In genomic region chr6:94254689-94255088, GRCh38 we compare ENCODE assay signal across 11 cellular contexts.
DNase-seq lines count a peak whose midpoint lies in the region; ATAC-seq and TF ChIP-seq lines count a peak whose summit lies in the region.
"Had no signal": no experiment of that assay in that cellular context is flagged by ENCODE, and none has a peak within 500 bp of the region (broad histone marks: within the 10 kb centered on the region; RNA-seq: fewer than 3 reads in every experiment).

No MANE protein-coding gene starts in this region.

- in situ Hi-C loops in G401 (cut with HindIII; ENCODE audit: low sequenced_read_pairs): no loop called here

- TF ChIP-seq CTCF in brain (conservative IDR thresholded peaks at IDR 0.05) (peak; percentile 50 to 65), mucosa of descending colon (IDR thresholded peaks at IDR 0.05) (no peak)

- H3K4me1 ChIP-seq in mucosa of descending colon (ENCODE audit: low read depth): no peaks in the 10 kb centered on the region

- H3K27ac Mint-ChIP-seq in brain: no peak overlapping the region
- H3K27ac Mint-ChIP-seq in activated T-cell treated with anti-CD3 and anti-CD28 coated beads, Interleukin-2, amount 50 U/mL, for 24 hours: no peak overlapping the region
- H3K27ac Mint-ChIP-seq: naive thymus-derived CD8-positive, alpha-beta T cell; stimulated activated naive B cell treated with anti-CD40 and anti-IgM and Interleukin-4, amounts not matched to agents 10 μg/mL and 1 μg/mL and 100 μg/mL, for 72 hours had no signal

- no peaks in the 10 kb centered on the region for H3K36me3 Mint-ChIP-seq in brain
- H3K36me3 Mint-ChIP-seq in activated T-cell treated with anti-CD3 and anti-CD28 coated beads, Interleukin-2, amount 50 U/mL, for 24 hours (ENCODE audit: low read depth): no peaks in the 10 kb centered on the region
- H3K36me3 Mint-ChIP-seq: naive thymus-derived CD8-positive, alpha-beta T cell; stimulated activated naive B cell treated with anti-CD40 and anti-IgM and Interleukin-4, amounts not matched to agents 10 μg/mL and 1 μg/mL and 100 μg/mL, for 72 hours had no signal

- no peak overlapping the region for H3K4me3 Mint-ChIP-seq in brain
- H3K4me3 Mint-ChIP-seq in activated T-cell treated with anti-CD3 and anti-CD28 coated beads, Interleukin-2, amount 50 U/mL, for 24 hours: no peak overlapping the region
- H3K4me3 Mint-ChIP-seq: naive thymus-derived CD8-positive, alpha-beta T cell; stimulated activated naive B cell treated with anti-CD40 and anti-IgM and Interleukin-4, amounts not matched to agents 10 μg/mL and 1 μg/mL and 100 μg/mL, for 72 hours had no signal

- DNase-seq in G401 (ENCODE audit: low spot score): peak; percentile 19
- DNase-seq in NCI-H2081 (lab: John Stamatoyannopoulos, UW): peak; percentile 6 to 61
- DNase-seq in mucosa of descending colon: no peak
- DNase-seq in activated effector memory CD4-positive, alpha-beta T cell treated with Interleukin-2 at 50 U/mL for 16 hours: no peak
- DNase-seq in activated T-cell treated with anti-CD3 and anti-CD28 coated beads, Interleukin-2, amount 50 U/mL, for 24 hours: no peak
- DNase-seq: erythroblast; naive thymus-derived CD8-positive, alpha-beta T cell; stimulated activated naive B cell treated with anti-CD40 and anti-IgM and Interleukin-4, amounts not matched to agents 10 μg/mL and 1 μg/mL and 100 μg/mL, for 72 hours had no signal

- H3K4me3 ChIP-seq in mucosa of descending colon: no peak overlapping the region

- no peaks in the 10 kb centered on the region for H3K36me3 ChIP-seq in mucosa of descending colon (ENCODE audit: low read depth)

- H3K27me3 Mint-ChIP-seq in brain: no peaks in the 10 kb centered on the region
- H3K27me3 Mint-ChIP-seq in activated T-cell treated with anti-CD3 and anti-CD28 coated beads, Interleukin-2, amount 50 U/mL, for 24 hours: no peaks in the 10 kb centered on the region
- H3K27me3 Mint-ChIP-seq: naive thymus-derived CD8-positive, alpha-beta T cell; stimulated activated naive B cell treated with anti-CD40 and anti-IgM and Interleukin-4, amounts not matched to agents 10 μg/mL and 1 μg/mL and 100 μg/mL, for 72 hours had no signal

- ATAC-seq in mucosa of descending colon (peak; percentile 38), GM18502 (IDR thresholded peaks at IDR 0.05; ENCODE audit: poor library complexity, unreplicated experiment) (no peak), HG03442 (IDR thresholded peaks at IDR 0.05; ENCODE audit: unreplicated experiment) (no peak)
- ATAC-seq: naive thymus-derived CD8-positive, alpha-beta T cell; stimulated activated naive B cell treated with anti-CD40 and anti-IgM and Interleukin-4, amounts not matched to agents 10 μg/mL and 1 μg/mL and 100 μg/mL, for 72 hours had no signal

- H3K9me3 Mint-ChIP-seq in brain: peaks cover 0 to 6% (median 0%) of the 10 kb centered on the region in 5 experiments
- peaks cover 6% of the 10 kb centered on the region for H3K9me3 Mint-ChIP-seq in activated T-cell treated with anti-CD3 and anti-CD28 coated beads, Interleukin-2, amount 50 U/mL, for 24 hours
- H3K9me3 Mint-ChIP-seq: stimulated activated naive B cell treated with anti-CD40 and anti-IgM and Interleukin-4, amounts not matched to agents 10 μg/mL and 1 μg/mL and 100 μg/mL, for 72 hours had no signal

- no peaks in the 10 kb centered on the region for H3K9me3 ChIP-seq in mucosa of descending colon

- intact Hi-C loops in mucosa of descending colon (cut with DNase I, micrococcal nuclease): no loop called here

- H3K4me1 Mint-ChIP-seq in brain: peaks cover 9% of the 10 kb centered on the region
- H3K4me1 Mint-ChIP-seq in activated T-cell treated with anti-CD3 and anti-CD28 coated beads, Interleukin-2, amount 50 U/mL, for 24 hours (ENCODE audit: low read depth): no peaks in the 10 kb centered on the region
- H3K4me1 Mint-ChIP-seq: naive thymus-derived CD8-positive, alpha-beta T cell; stimulated activated naive B cell treated with anti-CD40 and anti-IgM and Interleukin-4, amounts not matched to agents 10 μg/mL and 1 μg/mL and 100 μg/mL, for 72 hours had no signal

Comparison
In these comparisons a context has a peak if more than half of its experiments do, and no peak if none do; other contexts are left out.
1. DNase-seq: peak in G401 (single experiment) and NCI-H2081 (2 of 2); none in mucosa of descending colon (0 of 3), activated effector memory CD4-positive, alpha-beta T cell treated with Interleukin-2 at 50 U/mL for 16 hours (single experiment) and activated T-cell treated with anti-CD3 and anti-CD28 coated beads, Interleukin-2, amount 50 U/mL, for 24 hours (single experiment).